Comparison of ENCODE assay signal across 1 cellular context in the genomic region with DNA sequence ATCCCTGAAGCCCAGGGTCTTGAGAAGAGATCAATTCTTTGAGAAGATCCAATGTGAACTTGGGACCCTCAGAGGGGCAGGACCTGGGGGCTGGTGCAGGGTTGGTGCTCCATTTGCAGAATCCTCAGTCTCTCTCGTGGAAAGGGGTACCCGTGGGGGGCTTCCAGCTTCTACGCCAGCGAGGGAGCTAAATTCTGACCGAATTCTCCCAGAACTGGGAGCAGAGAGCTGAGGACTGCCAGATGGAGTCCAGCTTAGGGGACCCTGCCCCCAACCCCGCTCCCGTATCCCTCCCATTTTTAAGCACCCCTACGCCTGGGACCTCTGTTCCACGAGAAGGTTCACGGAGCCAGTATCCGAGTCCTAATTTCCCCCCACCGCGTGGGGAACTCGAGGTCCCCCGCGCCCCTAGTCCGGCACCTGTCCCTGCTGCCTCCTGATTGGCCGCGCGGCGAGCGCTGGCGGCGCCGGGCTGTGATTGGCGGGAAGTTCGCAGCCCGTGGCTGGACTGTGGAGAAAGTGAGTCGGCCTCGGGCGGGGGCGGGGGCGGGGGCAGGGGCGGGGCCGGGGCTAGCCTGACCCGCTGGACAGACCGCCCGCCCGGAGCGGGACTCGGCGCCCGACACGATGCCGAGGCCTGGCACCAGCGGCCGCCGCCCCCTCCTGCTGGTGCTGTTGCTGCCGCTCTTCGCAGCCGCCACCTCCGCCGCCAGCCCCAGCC.
TF ChIP-seq lines count a peak whose summit lies in the region.

No MANE protein-coding gene starts in this region.

TF ChIP-seq in HepG2, 621 proteins besides CTCF, POLR2A, EP300 and RAD21 (continued from another document):
- TF ChIP-seq, protein P1, sequence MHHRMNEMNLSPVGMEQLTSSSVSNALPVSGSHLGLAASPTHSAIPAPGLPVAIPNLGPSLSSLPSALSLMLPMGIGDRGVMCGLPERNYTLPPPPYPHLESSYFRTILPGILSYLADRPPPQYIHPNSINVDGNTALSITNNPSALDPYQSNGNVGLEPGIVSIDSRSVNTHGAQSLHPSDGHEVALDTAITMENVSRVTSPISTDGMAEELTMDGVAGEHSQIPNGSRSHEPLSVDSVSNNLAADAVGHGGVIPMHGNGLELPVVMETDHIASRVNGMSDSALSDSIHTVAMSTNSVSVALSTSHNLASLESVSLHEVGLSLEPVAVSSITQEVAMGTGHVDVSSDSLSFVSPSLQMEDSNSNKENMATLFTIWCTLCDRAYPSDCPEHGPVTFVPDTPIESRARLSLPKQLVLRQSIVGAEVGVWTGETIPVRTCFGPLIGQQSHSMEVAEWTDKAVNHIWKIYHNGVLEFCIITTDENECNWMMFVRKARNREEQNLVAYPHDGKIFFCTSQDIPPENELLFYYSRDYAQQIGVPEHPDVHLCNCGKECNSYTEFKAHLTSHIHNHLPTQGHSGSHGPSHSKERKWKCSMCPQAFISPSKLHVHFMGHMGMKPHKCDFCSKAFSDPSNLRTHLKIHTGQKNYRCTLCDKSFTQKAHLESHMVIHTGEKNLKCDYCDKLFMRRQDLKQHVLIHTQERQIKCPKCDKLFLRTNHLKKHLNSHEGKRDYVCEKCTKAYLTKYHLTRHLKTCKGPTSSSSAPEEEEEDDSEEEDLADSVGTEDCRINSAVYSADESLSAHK (CRISPR knock-in tag; IDR thresholded peaks at IDR 0.05; ENCODE audit: borderline replicate concordance): no peak
- TF ChIP-seq NFYB (CRISPR knock-in tag; IDR thresholded peaks at IDR 0.05): peak; percentile 69
- TF ChIP-seq ATF7-NPFF (CRISPR knock-in tag; IDR thresholded peaks at IDR 0.05; ENCODE audit: low read depth): no peak
- TF ChIP-seq ZNF230 (CRISPR knock-in tag; IDR thresholded peaks at IDR 0.05): no peak
- TF ChIP-seq KLF15 (CRISPR knock-in tag; IDR thresholded peaks at IDR 0.05; ENCODE audit: borderline replicate concordance): no peak
- no peak for TF ChIP-seq RARG (CRISPR knock-in tag; IDR thresholded peaks at IDR 0.05; ENCODE audit: low read depth)
- TF ChIP-seq ZNF737 (CRISPR knock-in tag; IDR thresholded peaks at IDR 0.05; ENCODE audit: borderline replicate concordance): no peak
- no peak for TF ChIP-seq ZNF501 (CRISPR knock-in tag; IDR thresholded peaks at IDR 0.05)
- TF ChIP-seq ZNF747 (CRISPR knock-in tag; IDR thresholded peaks at IDR 0.05; ENCODE audit: borderline replicate concordance): no peak
- TF ChIP-seq, protein P2, sequence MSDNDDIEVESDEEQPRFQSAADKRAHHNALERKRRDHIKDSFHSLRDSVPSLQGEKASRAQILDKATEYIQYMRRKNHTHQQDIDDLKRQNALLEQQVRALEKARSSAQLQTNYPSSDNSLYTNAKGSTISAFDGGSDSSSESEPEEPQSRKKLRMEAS (IDR thresholded peaks at IDR 0.05): peak; percentile 76
- no peak for TF ChIP-seq ZNF761 (CRISPR knock-in tag; conservative IDR thresholded peaks at IDR 0.05)
- peak; percentile 26; the same call in 1 of the 2 replicates for TF ChIP-seq ZNF768 (CRISPR knock-in tag; IDR thresholded peaks at IDR 0.05)
- TF ChIP-seq NR2C2 (CRISPR knock-in tag; IDR thresholded peaks at IDR 0.05; ENCODE audit: borderline replicate concordance): no peak
